Comparison of ENCODE assay signal across 20 cellular contexts in the genomic region with DNA sequence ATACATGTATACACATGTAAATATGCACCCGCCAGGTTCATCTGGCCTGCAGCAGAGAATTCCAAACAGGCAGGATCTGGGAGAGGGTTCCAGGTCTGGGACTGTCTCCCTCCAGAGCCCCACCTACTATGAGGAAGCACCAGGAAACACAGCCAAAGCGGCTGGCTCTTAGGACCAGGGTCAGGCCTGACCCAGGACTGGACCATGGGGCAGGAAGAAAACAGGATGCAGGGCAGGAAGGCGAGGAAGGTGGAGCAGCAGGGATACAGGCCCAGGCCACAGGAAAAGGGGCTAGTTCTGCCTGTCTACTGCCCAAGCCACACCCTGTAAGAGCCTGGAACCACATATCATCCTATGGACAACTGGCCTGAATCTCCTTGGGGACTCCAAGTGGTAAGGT. TPM values are rescaled to one million over a fixed set of nuclear protein-coding genes. Genes with fewer than 3 reads are reported as not detected.
DNase-seq lines count a peak whose midpoint lies in the region; ATAC-seq, FAIRE-seq and TF ChIP-seq lines count a peak whose summit lies in the region.
"Had no signal": no experiment of that assay in that cellular context is flagged by ENCODE, and none has a peak within 500 bp of the region (broad histone marks: within the 10 kb centered on the region; RNA-seq: fewer than 3 reads in every experiment).

No MANE protein-coding gene starts in this region.

- no peaks in the 10 kb centered on the region for H3K9me2 ChIP-seq in PC-9 (ENCODE audit: insufficient read depth)

- no peak overlapping the region for H2AFZ ChIP-seq in PC-9

- no peak for FAIRE-seq in small intestine (lab: Jason Lieb, UNC)
- FAIRE-seq: G401.6, GM19239 had no signal

- H4K20me1 ChIP-seq in PC-9 (ENCODE audit: insufficient read depth), result no peaks in the 10 kb centered on the region

- ATAC-seq in right lobe of liver (peak; percentile 50 to 76 (median 58)), HG02973 (IDR thresholded peaks at IDR 0.05; ENCODE audit: unreplicated experiment) (no peak)
- ATAC-seq: activated CD4-positive, CD25-positive, alpha-beta regulatory T cell treated with anti-CD3 and anti-CD28 coated beads, Interleukin-2, amount 50 U/mL, for 24 hours; activated naive CD8-positive, alpha-beta T cell treated with anti-CD3 and anti-CD28 coated beads, Interleukin-2, amount 50 U/mL, for 24 hours; stimulated activated memory B cell treated with anti-CD40 and anti-IgM and Interleukin-4, amounts not matched to agents 10 μg/mL and 1 μg/mL and 100 μg/mL, for 72 hours had no signal

- TF ChIP-seq CTCF in PC-9 (conservative IDR thresholded peaks at IDR 0.05), result no peak
- no peak for TF ChIP-seq CTCF in right lobe of liver (IDR thresholded peaks at IDR 0.05)
- TF ChIP-seq CTCF in spleen (IDR thresholded peaks at IDR 0.05 in 8 of 11, conservative IDR thresholded peaks at IDR 0.05 in 3 of 11), result no peak
- no peak for TF ChIP-seq CTCF in tibial artery (IDR thresholded peaks at IDR 0.05)

- H3K36me3 ChIP-seq in PC-9 (ENCODE audit: low read depth) (no peaks in the 10 kb centered on the region), duodenal mucosa (ENCODE audit: control insufficient read depth in 1 of 2, insufficient read depth in 2 of 2, low read length in 2 of 2) (no peaks in the 10 kb centered on the region), right lobe of liver (no peaks in the 10 kb centered on the region), spleen (no peaks in the 10 kb centered on the region), small intestine (ENCODE audit: control insufficient read depth in 2 of 2, insufficient read depth in 2 of 2, low read length in 2 of 2) (no peaks in the 10 kb centered on the region), tibial artery (no peaks in the 10 kb centered on the region)
- H3K36me3 ChIP-seq: colonic mucosa had no signal

- no peak overlapping the region; the same call in 1 of the 2 replicates for H3K4me3 ChIP-seq in PC-9
- H3K4me3 ChIP-seq in duodenal mucosa (ENCODE audit: low read depth in 1 of 2, low read length in 2 of 2), result peak overlapping the region; percentile 75 to 78
- H3K4me3 ChIP-seq in right lobe of liver, result peak overlapping the region in 1 of 3 donors; percentile 13
- H3K4me3 ChIP-seq in spleen, result peak overlapping the region in 1 of 8 donors; percentile 83
- no peak overlapping the region for H3K4me3 ChIP-seq in small intestine (ENCODE audit: low read depth in 1 of 2, low read length in 2 of 2)
- H3K4me3 ChIP-seq in tibial artery, result no peak overlapping the region
- H3K4me3 ChIP-seq: colonic mucosa had no signal

- no peak for TF ChIP-seq POLR2A in right lobe of liver (IDR thresholded peaks at IDR 0.05)
- TF ChIP-seq POLR2A in spleen (IDR thresholded peaks at IDR 0.05), result no peak

- H3K4me2 ChIP-seq in PC-9, result peak overlapping the region; percentile 85

- H3K9me3 ChIP-seq in PC-9 (ENCODE audit: insufficient read depth, low read depth) (no peaks in the 10 kb centered on the region), duodenal mucosa (ENCODE audit: control insufficient read depth in 1 of 2, low read length in 2 of 2) (no peaks in the 10 kb centered on the region), right lobe of liver (no peaks in the 10 kb centered on the region), spleen (no peaks in the 10 kb centered on the region), small intestine (ENCODE audit: control insufficient read depth, low read depth) (no peaks in the 10 kb centered on the region), tibial artery (no peaks in the 10 kb centered on the region)
- H3K9me3 ChIP-seq: colonic mucosa had no signal

- intact Hi-C loops in PC-9 (cut with micrococcal nuclease; ENCODE audit: unreplicated experiment), result no loop called here
- intact Hi-C loops in right lobe of liver (cut with DNase I), result no loop called here
- intact Hi-C loops in spleen (cut with DNase I; ENCODE audit: low total_unique reads), result no loop called here
- intact Hi-C loops in tibial artery (cut with DNase I; ENCODE audit: low total_unique reads), result no loop called here

- H3K27ac ChIP-seq in PC-9, result no peak overlapping the region
- H3K27ac ChIP-seq in duodenal mucosa (ENCODE audit: low read depth, low read length), result peak overlapping the region; percentile 15
- H3K27ac ChIP-seq in right lobe of liver, result no peak overlapping the region
- peak overlapping the region in 6 of 8 donors; percentile 13 to 74 (median 70) for H3K27ac ChIP-seq in spleen
- peak overlapping the region in 1 of 2 donors; percentile 84 for H3K27ac ChIP-seq in small intestine (ENCODE audit: low read depth in 1 of 2, low read length in 1 of 2)
- H3K27ac ChIP-seq in tibial artery, result no peak overlapping the region

- CTCF ChIA-PET in PC-9 (lab: Charles Lee), result interaction anchor here (0.6 to 1.1 kb wide), 2 partner anchors 39 to 42 kb away, joined by 9 to 12 read pairs; a partner anchor contains a TSS

- H3K9ac ChIP-seq in duodenal mucosa (ENCODE audit: low read depth in 1 of 2, low read length in 2 of 2), result peak overlapping the region; percentile 71 to 91

- WGBS in right lobe of liver (ENCODE audit: insufficient coverage, low coverage, low lambda C conversion rate, missing lambda C conversion rate), result 74% methylated on average over 3 of the region's 3 CpGs
- WGBS in spleen, 5 donors, result 68 to 85% (median 74%) methylated on average over 3 of the region's 3 CpGs
- WGBS in small intestine, 3 donors, result 57 to 64% (median 61%) methylated on average over 3 of the region's 3 CpGs

- H3K27me3 ChIP-seq in PC-9 (ENCODE audit: insufficient read depth, low read depth), result 0 out of 2 replicates have a peak, but pooled peaks cover 3% of the 10 kb centered on the region
- peaks cover 0 to 4% of the 10 kb centered on the region in 2 donors for H3K27me3 ChIP-seq in duodenal mucosa (ENCODE audit: control insufficient read depth in 1 of 2, insufficient read depth in 2 of 2, low read length in 2 of 2)
- H3K27me3 ChIP-seq in right lobe of liver, result no peaks in the 10 kb centered on the region
- H3K27me3 ChIP-seq in spleen (replicated peaks in 1 of 7), result peaks cover 0 to 54% (median 19%) of the 10 kb centered on the region in 7 donors
- no peaks in the 10 kb centered on the region for H3K27me3 ChIP-seq in small intestine (ENCODE audit: control insufficient read depth in 2 of 2, insufficient read depth in 2 of 2, low read length in 2 of 2)
- peaks cover 0 to 44% of the 10 kb centered on the region in 2 donors for H3K27me3 ChIP-seq in tibial artery
- H3K27me3 ChIP-seq: colonic mucosa had no signal

- H3F3A ChIP-seq in PC-9 (ENCODE audit: insufficient read depth, low read depth), result peaks cover 9% of the 10 kb centered on the region; the same call in 1 of the 2 replicates

- BruUV-seq in PC-9 (replicated peaks; lab: Mats Ljungman, UMichigan), result no TSS peak

- peaks cover 43% of the 10 kb centered on the region for H3K4me1 ChIP-seq in PC-9 (replicated peaks; ENCODE audit: insufficient read depth)
- H3K4me1 ChIP-seq in duodenal mucosa (ENCODE audit: control insufficient read depth in 1 of 2, insufficient read depth in 2 of 2, low read length in 2 of 2), result peaks cover 28 to 53% of the 10 kb centered on the region in 2 donors
- peaks cover 0 to 13% (median 0%) of the 10 kb centered on the region in 4 donors for H3K4me1 ChIP-seq in right lobe of liver
- H3K4me1 ChIP-seq in spleen, result peaks cover 3 to 53% (median 24%) of the 10 kb centered on the region in 6 donors
- peaks cover 0 to 6% of the 10 kb centered on the region in 2 donors for H3K4me1 ChIP-seq in small intestine (ENCODE audit: control insufficient read depth in 2 of 2, insufficient read depth in 1 of 2, low read depth in 1 of 2, low read length in 1 of 2)
- peaks cover 0 to 29% (median 17%) of the 10 kb centered on the region in 4 donors for H3K4me1 ChIP-seq in tibial artery

- POLR2A ChIA-PET in PC-9 (lab: Charles Lee; ENCODE audit: unreplicated experiment), result interaction anchor here (0.6 kb wide), 1 partner anchor 117 kb away, joined by 3 read pairs; a partner anchor contains a TSS

- DNase-seq in PC-9 (no peak), right lobe of liver (peak in 1 of 3 donors; percentile 37), spleen (no peak), small intestine (no peak), tibial artery (no peak)
- DNase-seq in activated T-cell treated with anti-CD3 and anti-CD28 coated beads, Interleukin-2, amount 50 U/mL, for 48 hours, result no peak
- DNase-seq: activated CD8-positive, alpha-beta memory T cell treated with anti-CD3 and anti-CD28 coated beads, Interleukin-2, amount 50 U/mL, for 4 hours; activated naive CD8-positive, alpha-beta T cell treated with anti-CD3 and anti-CD28 coated beads, Interleukin-2, amount 50 U/mL, for 24 hours; colonic mucosa; midbrain; NCI-H1048; NCI-H345 had no signal

- H3K79me2 ChIP-seq in PC-9 (ENCODE audit: low read depth), result peaks cover 34% of the 10 kb centered on the region

RNA-seq across cellular contexts. Expression of a gene that starts 2.2 kb away (rescaled TPM):
- 32.1 and 49.7 TPM in 2 replicates for total RNA-seq in PC-9 (2021)
- total RNA-seq in right lobe of liver, result 1 to 10 TPM; 3.5 to 6.6 (median 4.5) TPM
- 10 to 100 TPM; 11.9 to 39.4 (median 26.5) TPM for total RNA-seq in spleen
- polyA plus RNA-seq in spleen, result 10 to 100 TPM in 2 of 3 donors, 1 to 10 TPM in 1; 5.2 to 23.8 (median 17.2) TPM
- polyA plus RNA-seq in small intestine, result 10 to 100 TPM; 37.1 to 60.4 (median 44.0) TPM
- polyA plus RNA-seq: CD14-positive monocyte had no signal

RNA-seq across cellular contexts. Expression of a gene that starts 17.0 kb away (rescaled TPM):
- total RNA-seq in PC-9 (2021), result 15.1 and 22.8 TPM in 2 replicates
- total RNA-seq in right lobe of liver, result 1 to 10 TPM in 4 of 6 experiments, under 1 TPM in 2; 0.64 to 2.3 (median 1.4) TPM
- 1 to 10 TPM; 1.5 to 6.0 (median 3.0) TPM for total RNA-seq in spleen
- polyA plus RNA-seq in spleen, result 1 to 10 TPM in 1 of 3 donors, under 1 TPM in 2; 0.48 to 1.5 (median 0.85) TPM
- 10 to 100 TPM; 25.4 to 39.6 (median 28.9) TPM for polyA plus RNA-seq in small intestine
- polyA plus RNA-seq: CD14-positive monocyte had no signal

RNA-seq across cellular contexts. Expression of a gene that starts 34.7 kb away (rescaled TPM):
- total RNA-seq in PC-9 (2021) (not detected in 2 replicates), right lobe of liver (not detected), spleen (not detected)
- polyA plus RNA-seq in spleen (not detected), small intestine (10 to 100 TPM in 2 of 3 donors, 1 to 10 TPM in 1; 6.4 to 35.7 (median 31.8) TPM)
- total RNA-seq: OCI-LY7 had no signal
- polyA plus RNA-seq: CD14-positive monocyte had no signal

RNA-seq across cellular contexts. Expression of a gene that starts 42.1 kb away (rescaled TPM):
- total RNA-seq in PC-9 (2021) (42.8 and 48.4 TPM in 2 replicates), right lobe of liver (100 to 1,000 TPM in 1 of 6 experiments, 10 to 100 TPM in 5; 23.7 to 112 (median 28.1) TPM), spleen (10 to 100 TPM; 16.5 to 60.7 (median 20.5) TPM)
- polyA plus RNA-seq in spleen (10 to 100 TPM; 33.1 to 43.3 (median 41.6) TPM), small intestine (10 to 100 TPM; 42.7 to 73.0 (median 48.8) TPM)

RNA-seq across cellular contexts. Expression of a gene that starts 46.3 kb away (rescaled TPM):
- total RNA-seq in PC-9 (2021) (not detected in 2 replicates), right lobe of liver (not detected), spleen (not detected)
- polyA plus RNA-seq in spleen (not detected), small intestine (under 1 TPM; 0.22 to 0.54 (median 0.39) TPM)
- total RNA-seq: OCI-LY7 had no signal
- polyA plus RNA-seq: CD14-positive monocyte had no signal

Comparison
In these comparisons a context has a peak if more than half of its experiments do, and no peak if none do; other contexts are left out.
1. H3K27ac ChIP-seq: peak in duodenal mucosa (single experiment) and spleen (6 of 8); none in PC-9 (single experiment), right lobe of liver (0 of 3) and tibial artery (0 of 2).
2. H3K4me3 ChIP-seq: peak in duodenal mucosa (2 of 2); none in PC-9 (single experiment), small intestine (0 of 2) and tibial artery (0 of 2).